Comparison of ENCODE assay signal across 19 cellular contexts in genomic region chr12:130813949-130814348, GRCh38. TPM values are rescaled to one million over a fixed set of nuclear protein-coding genes. Genes with fewer than 3 reads are reported as not detected.
A peak's percentile ranks its signal among the peaks of the same experiment; 100 is the strongest.
DNase-seq lines count a peak whose midpoint lies in the region; ATAC-seq and TF ChIP-seq lines count a peak whose summit lies in the region.
"Had no signal": no experiment of that assay in that cellular context is flagged by ENCODE, and none has a peak within 500 bp of the region (broad histone marks: within the 10 kb centered on the region; RNA-seq: fewer than 3 reads in every experiment).

No MANE protein-coding gene starts in this region.

- H2AK5ac ChIP-seq in neuronal stem cell (ENCODE audit: low read depth, low read length), result peak overlapping the region; percentile 2

- H3K4me1 ChIP-seq in OCI-LY1 (ENCODE audit: insufficient read depth, low read length, severe bottlenecking), result peaks cover 56% of the 10 kb centered on the region
- peaks cover 9 to 13% of the 10 kb centered on the region in 2 donors for H3K4me1 ChIP-seq in neuronal stem cell (ENCODE audit: control insufficient read depth in 2 of 2, insufficient read depth in 1 of 2, low read depth in 1 of 2, low read length in 2 of 2)
- H3K4me1 ChIP-seq in Peyer's patch, result peaks cover 0 to 8% (median 1%) of the 10 kb centered on the region in 4 donors
- H3K4me1 ChIP-seq: adrenal gland, Caco-2 had no signal

- no peak overlapping the region for H2BK12ac ChIP-seq in neuronal stem cell (ENCODE audit: low read length)

- peak overlapping the region; percentile 22 for H2BK5ac ChIP-seq in neuronal stem cell (ENCODE audit: low read length)

- no peak for TF ChIP-seq POLR2A in Peyer's patch (IDR thresholded peaks at IDR 0.05)

- no peaks in the 10 kb centered on the region for H3K27me3 ChIP-seq in OCI-LY1 (ENCODE audit: insufficient read depth, low read length)
- H3K27me3 ChIP-seq in neuronal stem cell (ENCODE audit: control insufficient read depth in 3 of 3, insufficient read depth in 3 of 3, low read depth in 1 of 3, low read length in 3 of 3), result peaks cover 0 to 2% (median 0%) of the 10 kb centered on the region in 3 experiments
- H3K27me3 ChIP-seq in Peyer's patch, result no peaks in the 10 kb centered on the region
- H3K27me3 ChIP-seq: adrenal gland, gastroesophageal sphincter had no signal

- H2BK15ac ChIP-seq in neuronal stem cell (ENCODE audit: low read length), result no peak overlapping the region

- H3K79me2 ChIP-seq in OCI-LY1 (ENCODE audit: insufficient read depth, low read length), result no peaks in the 10 kb centered on the region

- H3K9me3 ChIP-seq in OCI-LY1 (ENCODE audit: low read length) (no peaks in the 10 kb centered on the region), neuronal stem cell (replicated peaks in 1 of 2; ENCODE audit: control insufficient read depth in 2 of 2, insufficient read depth in 1 of 2, low read depth in 1 of 2, low read length in 2 of 2) (no peaks in the 10 kb centered on the region), Peyer's patch (no peaks in the 10 kb centered on the region)
- H3K9me3 ChIP-seq: adrenal gland, Caco-2, gastroesophageal sphincter had no signal

- no peak for DNase-seq in neuronal stem cell (ENCODE audit: low spot score)
- DNase-seq in NCI-H1048 (lab: John Stamatoyannopoulos, UW), result no peak
- no peak for DNase-seq in Peyer's patch
- DNase-seq in DMS114 treated with DMSO at 0.1 percent for 48 hours (lab: John Stamatoyannopoulos, UW; ENCODE audit: unreplicated experiment), result no peak
- DNase-seq: adrenal gland; AML-193; Caco-2; GM23248; left cardiac atrium; NCI-H2029 treated with DMSO at 0.1 percent for 48 hours; NCI-H446; stimulated activated CD4-positive, alpha-beta T cell treated with anti-CD3 and anti-CD28 coated beads, Interleukin-2, amount 100 ng/mL, for 24 hours; stimulated activated naive CD8-positive, alpha-beta T cell treated with anti-CD3 and anti-CD28 coated beads, Interleukin-15, amount 100 ng/mL, for 72 hours had no signal

- no peak overlapping the region for H3K4ac ChIP-seq in neuronal stem cell (ENCODE audit: low read length)

- H3K36me3 ChIP-seq in OCI-LY1 (ENCODE audit: insufficient read depth, low read length) (peaks cover 14% of the 10 kb centered on the region), neuronal stem cell (replicated peaks in 1 of 2; ENCODE audit: control insufficient read depth in 2 of 2, insufficient read depth in 2 of 2, low read length in 2 of 2) (peaks cover 7 to 35% of the 10 kb centered on the region in 2 donors), Peyer's patch (peaks cover 0 to 6% (median 0%) of the 10 kb centered on the region in 3 donors)

- H3K18ac ChIP-seq in neuronal stem cell (ENCODE audit: low read length), result peak overlapping the region; percentile 48

- H3K4me2 ChIP-seq in OCI-LY1 (ENCODE audit: low read length) (peak overlapping the region; percentile 64), neuronal stem cell (ENCODE audit: insufficient read depth, low read length, poor library complexity, severe bottlenecking) (no peak overlapping the region)

- WGBS in neuronal stem cell (ENCODE audit: extremely low coverage in 2 of 2, insufficient read length in 2 of 2, insufficient replicate concordance in 1 of 2), 2 donors, result no CpG with 5 or more reads among the region's 14 CpGs

- peaks cover 7% of the 10 kb centered on the region for H3K79me1 ChIP-seq in neuronal stem cell (ENCODE audit: low read depth, low read length)

- peak overlapping the region; percentile 45 for H3K4me3 ChIP-seq in OCI-LY1 (ENCODE audit: low read depth, low read length, poor library complexity, severe bottlenecking)
- no peak overlapping the region for H3K4me3 ChIP-seq in neuronal stem cell (ENCODE audit: low read length in 2 of 2)
- no peak overlapping the region for H3K4me3 ChIP-seq in Peyer's patch
- H3K4me3 ChIP-seq: adrenal gland, gastroesophageal sphincter, GM23248 had no signal

- ATAC-seq in GM18520 (IDR thresholded peaks at IDR 0.05; ENCODE audit: unreplicated experiment), result peak; percentile 44
- ATAC-seq in HG02759 (IDR thresholded peaks at IDR 0.05; ENCODE audit: unreplicated experiment), result peak; percentile 44
- no peak for ATAC-seq in GM19463 (IDR thresholded peaks at IDR 0.05; ENCODE audit: unreplicated experiment)
- ATAC-seq: gastroesophageal sphincter; left cardiac atrium; natural killer cell treated with Interleukin-12 subunit alpha and Interleukin-12 subunit beta and Interleukin-15 and Interleukin-18, amount 100 ng/mL, for 72 hours; stimulated activated naive CD8-positive, alpha-beta T cell treated with anti-CD3 and anti-CD28 coated beads, Interleukin-15, amount 100 ng/mL, for 72 hours had no signal

- H4K91ac ChIP-seq in neuronal stem cell (ENCODE audit: low read depth, low read length, poor library complexity), result no peak overlapping the region

- no peaks in the 10 kb centered on the region for H3K9me2 ChIP-seq in OCI-LY1 (ENCODE audit: low read depth, low read length)

- peak overlapping the region; percentile 6 for H3K23ac ChIP-seq in neuronal stem cell (ENCODE audit: low read depth, low read length, poor library complexity)

- peak overlapping the region; percentile 91 for H3K27ac ChIP-seq in OCI-LY1 (ENCODE audit: low read depth, low read length, poor library complexity, severe bottlenecking)
- no peak overlapping the region for H3K27ac ChIP-seq in neuronal stem cell (replicated peaks; ENCODE audit: low read length)
- no peak overlapping the region for H3K27ac ChIP-seq in Peyer's patch
- H3K27ac ChIP-seq: adrenal gland, gastroesophageal sphincter, GM23248 had no signal

- H4K8ac ChIP-seq in neuronal stem cell (ENCODE audit: low read depth, low read length), result no peak overlapping the region

- peaks cover 4% of the 10 kb centered on the region; the same call in 1 of the 2 replicates for H3F3A ChIP-seq in OCI-LY1 (ENCODE audit: insufficient read depth, low read length)

- no peak overlapping the region for H2BK120ac ChIP-seq in neuronal stem cell (ENCODE audit: low read depth, low read length)

- no peaks in the 10 kb centered on the region for H4K20me1 ChIP-seq in OCI-LY1 (ENCODE audit: insufficient read depth, low read length)

- peak overlapping the region; percentile 48; the same call in 1 of the 2 replicates for H3K9ac ChIP-seq in OCI-LY1 (ENCODE audit: low read length)
- H3K9ac ChIP-seq in neuronal stem cell (ENCODE audit: low read depth, low read length, poor library complexity), result no peak overlapping the region
- H3K9ac ChIP-seq: GM23248 had no signal

- TF ChIP-seq CTCF in OCI-LY1 (IDR thresholded peaks at IDR 0.05; ENCODE audit: low read length) (no peak), Peyer's patch (IDR thresholded peaks at IDR 0.05) (no peak)

- H2AFZ ChIP-seq in OCI-LY1 (ENCODE audit: low read length), result no peak overlapping the region
- no peak overlapping the region for H2AFZ ChIP-seq in neuronal stem cell (ENCODE audit: low read length)
- H2AFZ ChIP-seq: GM23248 had no signal

- H3K14ac ChIP-seq in neuronal stem cell (ENCODE audit: low read length), result peak overlapping the region; percentile 38

RNA-seq across cellular contexts. Expression of gene STX2, which starts 25.1 kb away (rescaled TPM):
- 26.0 TPM for polyA plus RNA-seq in neuronal stem cell (2013, experiment 1 of 2)
- 28.0 TPM for polyA plus RNA-seq in neuronal stem cell (2013, experiment 2 of 2)
- total RNA-seq in Peyer's patch, result 100 to 1,000 TPM in 1 of 4 donors, 1 to 10 TPM in 3; 5.3 to 115 (median 9.0) TPM

RNA-seq across cellular contexts. Expression of gene RAN, which starts 57.9 kb away (rescaled TPM):
- 728 TPM for polyA plus RNA-seq in neuronal stem cell (2013, experiment 1 of 2)
- polyA plus RNA-seq in neuronal stem cell (2013, experiment 2 of 2), result 721 TPM
- total RNA-seq in Peyer's patch, result 100 to 1,000 TPM in 2 of 4 donors, 10 to 100 TPM in 2; 48.4 to 154 (median 114) TPM
